Comparison of ENCODE assay signal across 8 cellular contexts in genomic region chr11:72079776-72080325, GRCh38. TPM values are rescaled to one million over a fixed set of nuclear protein-coding genes. Genes with fewer than 3 reads are reported as not detected.
DNase-seq lines count a peak whose midpoint lies in the region; ATAC-seq, FAIRE-seq and TF ChIP-seq lines count a peak whose summit lies in the region.

No MANE protein-coding gene starts in this region.

- H3K4me2 ChIP-seq in Karpas-422 (ENCODE audit: low read depth, low read length, poor library complexity, severe bottlenecking) (peak overlapping the region; percentile 97), GM12878 (ENCODE audit: control insufficient read depth, insufficient read depth) (peak overlapping the region; percentile 46; the same call in 1 of the 2 replicates)

- H3K4me3 ChIP-seq in Karpas-422 (ENCODE audit: low read length): peak overlapping the region; percentile 96
- H3K4me3 ChIP-seq in GM12878: peak overlapping the region; percentile 77
- H3K4me3 ChIP-seq in kidney epithelial cell (ENCODE audit: low read depth, low read length): peak overlapping the region; percentile 89
- peak overlapping the region; percentile 74 to 88 (median 82) for H3K4me3 ChIP-seq in subcutaneous abdominal adipose tissue (ENCODE audit: low read depth in 1 of 5, low read length in 5 of 5)

- ATAC-seq in GM12878: peak; percentile 6
- no peak for ATAC-seq in HG02840 (IDR thresholded peaks at IDR 0.05; ENCODE audit: low FRiP score, unreplicated experiment)

- no peaks in the 10 kb centered on the region for H3K9me2 ChIP-seq in Karpas-422 (replicated peaks; ENCODE audit: insufficient read depth, low read length)

- no peak for TF ChIP-seq POLR2A in GM12878 (IDR thresholded peaks at IDR 0.05; ENCODE audit: low read depth, low read length)
- no peak for TF ChIP-seq POLR2A in H54 (IDR thresholded peaks at IDR 0.05; ENCODE audit: low read depth, low read length)

- H2AFZ ChIP-seq in Karpas-422 (ENCODE audit: low read length) (peak overlapping the region; percentile 45; the same call in 1 of the 2 replicates), GM12878 (ENCODE audit: control insufficient read depth, low read depth, low read length) (peak overlapping the region; percentile 90)

- in situ Hi-C loops in GM12878 (cut with MboI): no loop called here

- under 1% methylated on average over 14 of the region's 16 CpGs for WGBS in GM12878 (ENCODE audit: insufficient coverage, insufficient replicate concordance, low lambda C conversion rate, missing lambda C conversion rate)

- no peak for TF ChIP-seq EP300 in GM12878 (IDR thresholded peaks at IDR 0.05; ENCODE audit: borderline replicate concordance in 1 of 2, control insufficient read depth in 1 of 2, low read depth in 2 of 2, low read length in 2 of 2)

- H3K27me3 ChIP-seq in Karpas-422 (ENCODE audit: low read length) (no peaks in the 10 kb centered on the region), GM12878 (replicated peaks in 1 of 2; ENCODE audit: control insufficient read depth in 2 of 2, insufficient read depth in 2 of 2, low read length in 1 of 2) (no peaks in the 10 kb centered on the region), kidney epithelial cell (ENCODE audit: control insufficient read depth, insufficient read depth, low read length) (no peaks in the 10 kb centered on the region), subcutaneous abdominal adipose tissue (ENCODE audit: control insufficient read depth in 5 of 5, insufficient read depth in 4 of 5, low read length in 5 of 5) (no peaks in the 10 kb centered on the region)

- RAD21 ChIA-PET in GM12878 (lab: Charles Lee; ENCODE audit: unreplicated experiment): no interaction called here

- POLR2A ChIA-PET in GM12878 (lab: Charles Lee): interaction anchor here (0.6 to 1.4 kb wide), 3 partner anchors 36 to 97 kb away, joined by 3 to 4 read pairs (median 3); no protein-coding TSS in a partner anchor

- FAIRE-seq in GM12878 (lab: Jason Lieb, UNC): no peak
- no peak for FAIRE-seq in H54 (lab: Jason Lieb, UNC)

- H3K4me1 ChIP-seq in Karpas-422 (ENCODE audit: low read length) (peaks cover 27% of the 10 kb centered on the region), GM12878 (ENCODE audit: control insufficient read depth, insufficient read depth, low read length) (peaks cover 16% of the 10 kb centered on the region), subcutaneous abdominal adipose tissue (ENCODE audit: control insufficient read depth in 5 of 5, insufficient read depth in 5 of 5, low read length in 5 of 5) (peaks cover 0 to 27% (median 19%) of the 10 kb centered on the region in 5 donors)

- TF ChIP-seq RAD21 in GM12878 (IDR thresholded peaks at IDR 0.05; ENCODE audit: insufficient read depth, low read depth, low read length): no peak

- peaks cover 17% of the 10 kb centered on the region; the same call in 1 of the 2 replicates for H4K20me1 ChIP-seq in Karpas-422 (ENCODE audit: insufficient read depth, low read depth, low read length)
- H4K20me1 ChIP-seq in GM12878 (ENCODE audit: control insufficient read depth, insufficient read depth): no peaks in the 10 kb centered on the region

- SMC1A ChIA-PET in GM12878 (lab: Charles Lee; ENCODE audit: uncharacterized antibody, unreplicated experiment): interaction anchor here (0.6 kb wide), 1 partner anchor 40 kb away, joined by 3 read pairs; no protein-coding TSS in a partner anchor

- H3K36me3 ChIP-seq in Karpas-422 (ENCODE audit: insufficient read depth, low read length) (no peaks in the 10 kb centered on the region), GM12878 (ENCODE audit: control insufficient read depth in 2 of 2, insufficient read depth in 2 of 2, low read length in 1 of 2) (0 out of 4 replicates have a peak, but pooled peaks cover 0 to 2% of the 10 kb centered on the region in 2 experiments), kidney epithelial cell (ENCODE audit: control insufficient read depth, insufficient read depth, low read length) (no peaks in the 10 kb centered on the region), subcutaneous abdominal adipose tissue (ENCODE audit: control insufficient read depth in 5 of 5, insufficient read depth in 5 of 5, low read length in 5 of 5) (no peaks in the 10 kb centered on the region)

- no peaks in the 10 kb centered on the region for H3K9me3 ChIP-seq in Karpas-422 (ENCODE audit: low read length)
- no peaks in the 10 kb centered on the region for H3K9me3 ChIP-seq in GM12878 (replicated peaks; ENCODE audit: control insufficient read depth, insufficient read depth, low read length)
- no peaks in the 10 kb centered on the region for H3K9me3 ChIP-seq in subcutaneous abdominal adipose tissue (ENCODE audit: control insufficient read depth in 5 of 5, low read length in 5 of 5)

- DNase-seq in DMS79 (lab: John Stamatoyannopoulos, UW) (peak; percentile 87), Karpas-422 (no peak), GM12878 (ENCODE audit: low read depth, low spot score) (no peak), kidney epithelial cell (ENCODE audit: low read depth) (no peak), GM19240 (ENCODE audit: insufficient read length, low spot score) (no peak), H54 (ENCODE audit: insufficient read length, low spot score) (no peak)

- peak overlapping the region; percentile 44 for H3K27ac ChIP-seq in Karpas-422 (ENCODE audit: low read length)
- peak overlapping the region; percentile 78 for H3K27ac ChIP-seq in GM12878 (ENCODE audit: control insufficient read depth, insufficient read depth)
- H3K27ac ChIP-seq in subcutaneous abdominal adipose tissue (ENCODE audit: low read depth, low read length): peak overlapping the region; percentile 92

- H3K9ac ChIP-seq in Karpas-422 (ENCODE audit: low read length) (peak overlapping the region; percentile 74), GM12878 (ENCODE audit: control insufficient read depth, insufficient read depth, low read length) (peak overlapping the region; percentile 72), subcutaneous abdominal adipose tissue (ENCODE audit: low read length in 5 of 5) (peak overlapping the region in 4 of 5 donors; percentile 50 to 93 (median 90))

- CTCF ChIA-PET in GM12878 (lab: Yijun Ruan, JAX): interaction anchor here (2.9 kb wide), 1 partner anchor 11 kb away, joined by 21 read pairs; no protein-coding TSS in a partner anchor

- TF ChIP-seq CTCF in GM12878 (IDR thresholded peaks at IDR 0.05 in 2 of 3, conservative IDR thresholded peaks at IDR 0.05 in 1 of 3; ENCODE audit: control insufficient read depth in 2 of 3, extremely low read depth in 1 of 3, insufficient read depth in 1 of 3, low read depth in 3 of 3, low read length in 3 of 3): no peak
- no peak for TF ChIP-seq CTCF in kidney epithelial cell (IDR thresholded peaks at IDR 0.05; ENCODE audit: insufficient read depth, low read length, poor library complexity, severe bottlenecking)

- no TSS peak for BruUV-seq in GM12878 (replicated peaks; lab: Mats Ljungman, UMichigan)

- intact Hi-C loops in GM12878 (cut with micrococcal nuclease; ENCODE audit: unreplicated experiment): loop anchor here (1.0 to 2.0 kb wide), 2 partner anchors 23 to 39 kb away; partner anchors contain the start of gene LAMTOR1

- H3K79me2 ChIP-seq in Karpas-422 (ENCODE audit: low read length) (peaks cover 41% of the 10 kb centered on the region), GM12878 (ENCODE audit: control insufficient read depth, insufficient read depth, low read length) (peaks cover 47% of the 10 kb centered on the region)

RNA-seq across cellular contexts. Expression of gene NUMA1, which starts 0.5 kb away (rescaled TPM):
- total RNA-seq in Karpas-422 (2014; rRNA removed; shearing (Covaris generic); ENCODE audit: low replicate concordance): 29.0 and 45.3 TPM in 2 replicates
- 241 and 261 TPM in 2 replicates for total RNA-seq in GM12878 (2013; cell fraction: nucleolus; rRNA removed)
- total RNA-seq in GM12878 (2014; rRNA removed) (82.3 and 88.1 TPM in 2 replicates), GM12878 (2014; rRNA removed; fragmentation: Illumina TruSeq; extraction: Trizol) (44.3 TPM in 2 replicates), GM12878 (2021) (102 and 111 TPM in 2 replicates), kidney epithelial cell (144 and 157 TPM in 2 replicates)
- polyA plus RNA-seq in GM12878 (2011; ENCODE audit: low read depth): 53.5 TPM
- polyA plus RNA-seq in GM12878 (2011; rRNA removed) (32.7 and 61.5 TPM in 2 replicates), GM12878 (2014; fragmentation: Illumina TruSeq; extraction: Trizol) (36.7 and 60.6 TPM in 2 replicates), GM12878 (2014; fragmentation: Nextera tagmentation; extraction: Ambion mirVana) (1 to 10 TPM; 5.5 to 7.1 TPM), GM12878 (2014; rRNA removed) (77.3 and 84.6 TPM in 2 replicates), GM12878 (2016; fragmentation: Nextera tagmentation; extraction: Ambion mirVana) (10 to 100 TPM; 58.1 to 63.5 TPM)
- 69.4 and 72.3 TPM in 2 replicates for polyA plus RNA-seq in GM12878 (2011; cell fraction: cytosol; rRNA removed)
- polyA plus RNA-seq in GM12878 (2011; cell fraction: nucleus; rRNA removed): 236 and 254 TPM in 2 replicates
- polyA plus RNA-seq in GM12878 (2012): 95.7 and 106 TPM in 2 replicates
- polyA minus RNA-seq in GM12878 (2011; rRNA and poly(A)+ RNA removed): 115 and 125 TPM in 2 replicates
- 46.7 and 48.0 TPM in 2 replicates for polyA minus RNA-seq in GM12878 (2011; cell fraction: cytosol; rRNA and poly(A)+ RNA removed)
- 90.7 and 135 TPM in 2 replicates for polyA minus RNA-seq in GM12878 (2011; cell fraction: nucleus; rRNA and poly(A)+ RNA removed)

RNA-seq across cellular contexts. Expression of gene LRRC51, which starts 0.8 kb away (rescaled TPM):
- 2.3 and 4.6 TPM in 2 replicates for total RNA-seq in Karpas-422 (2014; rRNA removed; shearing (Covaris generic); ENCODE audit: low replicate concordance)
- 1.3 and 1.4 TPM in 2 replicates for total RNA-seq in GM12878 (2013; cell fraction: nucleolus; rRNA removed)
- total RNA-seq in GM12878 (2014; rRNA removed) (4.0 and 5.6 TPM in 2 replicates), GM12878 (2014; rRNA removed; fragmentation: Illumina TruSeq; extraction: Trizol) (4.1 and 4.7 TPM in 2 replicates), GM12878 (2021) (2.6 and 5.5 TPM in 2 replicates), kidney epithelial cell (5.7 and 7.3 TPM in 2 replicates)
- 2.8 TPM for polyA plus RNA-seq in GM12878 (2011; ENCODE audit: low read depth)
- polyA plus RNA-seq in GM12878 (2011; rRNA removed) (6.1 and 8.6 TPM in 2 replicates), GM12878 (2014; fragmentation: Illumina TruSeq; extraction: Trizol) (6.4 and 11.7 TPM in 2 replicates), GM12878 (2014; fragmentation: Nextera tagmentation; extraction: Ambion mirVana) (1 to 10 TPM; 4.7 to 6.2 TPM), GM12878 (2014; rRNA removed) (7.5 and 7.8 TPM in 2 replicates), GM12878 (2016; fragmentation: Nextera tagmentation; extraction: Ambion mirVana) (1 to 10 TPM; 3.1 to 6.1 TPM)
- 7.7 and 9.9 TPM in 2 replicates for polyA plus RNA-seq in GM12878 (2011; cell fraction: cytosol; rRNA removed)
- polyA plus RNA-seq in GM12878 (2011; cell fraction: nucleus; rRNA removed): 3.6 and 5.0 TPM in 2 replicates
- polyA plus RNA-seq in GM12878 (2012): 3.6 and 7.1 TPM in 2 replicates
- polyA minus RNA-seq in GM12878 (2011; rRNA and poly(A)+ RNA removed): 8.6 and 10.5 TPM in 2 replicates
- polyA minus RNA-seq in GM12878 (2011; cell fraction: cytosol; rRNA and poly(A)+ RNA removed): 1.6 and 6.0 TPM in 2 replicates
- 0.73 and 1.4 TPM in 2 replicates for polyA minus RNA-seq in GM12878 (2011; cell fraction: nucleus; rRNA and poly(A)+ RNA removed)

RNA-seq across cellular contexts. Expression of gene LAMTOR1, which starts 23.2 kb away (rescaled TPM):
- 96.5 and 102 TPM in 2 replicates for total RNA-seq in Karpas-422 (2014; rRNA removed; shearing (Covaris generic); ENCODE audit: low replicate concordance)
- 30.6 and 35.0 TPM in 2 replicates for total RNA-seq in GM12878 (2013; cell fraction: nucleolus; rRNA removed)
- total RNA-seq in GM12878 (2014; rRNA removed): 112 and 127 TPM in 2 replicates
- 59.8 and 66.5 TPM in 2 replicates for total RNA-seq in GM12878 (2014; rRNA removed; fragmentation: Illumina TruSeq; extraction: Trizol)
- total RNA-seq in GM12878 (2021): 80.8 and 82.1 TPM in 2 replicates
- polyA plus RNA-seq in GM12878 (2011; ENCODE audit: low read depth): 57.1 TPM
- 45.8 and 58.8 TPM in 2 replicates for polyA plus RNA-seq in GM12878 (2011; rRNA removed)
- 99.0 and 108 TPM in 2 replicates for polyA plus RNA-seq in GM12878 (2011; cell fraction: cytosol; rRNA removed)
- 65.8 and 80.4 TPM in 2 replicates for polyA plus RNA-seq in GM12878 (2011; cell fraction: nucleus; rRNA removed)
- polyA plus RNA-seq in GM12878 (2012): 71.6 and 72.6 TPM in 2 replicates
- polyA plus RNA-seq in GM12878 (2014; fragmentation: Illumina TruSeq; extraction: Trizol): 75.6 and 94.4 TPM in 2 replicates
- 100 to 1,000 TPM in 1 of 2 experiments, 10 to 100 TPM in 1; 85.1 to 126 TPM for polyA plus RNA-seq in GM12878 (2014; fragmentation: Nextera tagmentation; extraction: Ambion mirVana)
- 126 and 128 TPM in 2 replicates for polyA plus RNA-seq in GM12878 (2014; rRNA removed)
- 100 to 1,000 TPM; 139 to 141 TPM for polyA plus RNA-seq in GM12878 (2016; fragmentation: Nextera tagmentation; extraction: Ambion mirVana)
- 99.0 and 105 TPM in 2 replicates for polyA minus RNA-seq in GM12878 (2011; rRNA and poly(A)+ RNA removed)
- polyA minus RNA-seq in GM12878 (2011; cell fraction: cytosol; rRNA and poly(A)+ RNA removed): 45.6 and 60.0 TPM in 2 replicates
- polyA minus RNA-seq in GM12878 (2011; cell fraction: nucleus; rRNA and poly(A)+ RNA removed): 33.1 and 62.5 TPM in 2 replicates
- 201 and 207 TPM in 2 replicates for total RNA-seq in kidney epithelial cell

RNA-seq across cellular contexts. Expression of gene TOMT, which starts 25.9 kb away (rescaled TPM):
- total RNA-seq in Karpas-422 (2014; rRNA removed; shearing (Covaris generic); ENCODE audit: low replicate concordance): 0.26 TPM in 1 of 2 replicates, not detected in the other
- not detected in 2 replicates for total RNA-seq in GM12878 (2013; cell fraction: nucleolus; rRNA removed)
- total RNA-seq in GM12878 (2014; rRNA removed): not detected in 2 replicates
- total RNA-seq in GM12878 (2014; rRNA removed; fragmentation: Illumina TruSeq; extraction: Trizol): not detected in 2 replicates
- total RNA-seq in GM12878 (2021): not detected in 2 replicates
- polyA plus RNA-seq in GM12878 (2011; ENCODE audit: low read depth): not detected
- not detected in 2 replicates for polyA plus RNA-seq in GM12878 (2011; rRNA removed)
- not detected in 2 replicates for polyA plus RNA-seq in GM12878 (2011; cell fraction: cytosol; rRNA removed)
- polyA plus RNA-seq in GM12878 (2011; cell fraction: nucleus; rRNA removed): not detected in 2 replicates
- polyA plus RNA-seq in GM12878 (2012): not detected in 2 replicates
- polyA plus RNA-seq in GM12878 (2014; fragmentation: Illumina TruSeq; extraction: Trizol): not detected in 2 replicates
- not detected for polyA plus RNA-seq in GM12878 (2014; fragmentation: Nextera tagmentation; extraction: Ambion mirVana)
- not detected in 2 replicates for polyA plus RNA-seq in GM12878 (2014; rRNA removed)
- polyA plus RNA-seq in GM12878 (2016; fragmentation: Nextera tagmentation; extraction: Ambion mirVana): not detected
- not detected in 2 replicates for polyA minus RNA-seq in GM12878 (2011; rRNA and poly(A)+ RNA removed)
- not detected in 2 replicates for polyA minus RNA-seq in GM12878 (2011; cell fraction: cytosol; rRNA and poly(A)+ RNA removed)
- not detected in 2 replicates for polyA minus RNA-seq in GM12878 (2011; cell fraction: nucleus; rRNA and poly(A)+ RNA removed)
- not detected in 2 replicates for total RNA-seq in kidney epithelial cell

RNA-seq across cellular contexts. Expression of gene ANAPC15, which starts 32.6 kb away (rescaled TPM):
- total RNA-seq in Karpas-422 (2014; rRNA removed; shearing (Covaris generic); ENCODE audit: low replicate concordance): 37.4 and 40.9 TPM in 2 replicates
- total RNA-seq in GM12878 (2013; cell fraction: nucleolus; rRNA removed): 7.3 and 14.1 TPM in 2 replicates
- 78.0 and 83.4 TPM in 2 replicates for total RNA-seq in GM12878 (2014; rRNA removed)
- total RNA-seq in GM12878 (2014; rRNA removed; fragmentation: Illumina TruSeq; extraction: Trizol): 88.3 and 88.6 TPM in 2 replicates
- 81.0 and 85.6 TPM in 2 replicates for total RNA-seq in GM12878 (2021)
- polyA plus RNA-seq in GM12878 (2011; ENCODE audit: low read depth): 72.9 TPM
- polyA plus RNA-seq in GM12878 (2011; rRNA removed): 84.6 and 99.6 TPM in 2 replicates
- 86.3 and 97.5 TPM in 2 replicates for polyA plus RNA-seq in GM12878 (2011; cell fraction: cytosol; rRNA removed)
- polyA plus RNA-seq in GM12878 (2011; cell fraction: nucleus; rRNA removed): 52.6 and 65.7 TPM in 2 replicates
- 66.1 and 85.8 TPM in 2 replicates for polyA plus RNA-seq in GM12878 (2012)
- polyA plus RNA-seq in GM12878 (2014; fragmentation: Illumina TruSeq; extraction: Trizol): 91.9 and 118 TPM in 2 replicates
- 100 to 1,000 TPM; 230 to 372 TPM for polyA plus RNA-seq in GM12878 (2014; fragmentation: Nextera tagmentation; extraction: Ambion mirVana)
- 84.3 and 86.0 TPM in 2 replicates for polyA plus RNA-seq in GM12878 (2014; rRNA removed)
- polyA plus RNA-seq in GM12878 (2016; fragmentation: Nextera tagmentation; extraction: Ambion mirVana): 100 to 1,000 TPM; 126 to 141 TPM
- 49.0 and 65.4 TPM in 2 replicates for polyA minus RNA-seq in GM12878 (2011; rRNA and poly(A)+ RNA removed)
- polyA minus RNA-seq in GM12878 (2011; cell fraction: cytosol; rRNA and poly(A)+ RNA removed): 10.2 and 12.1 TPM in 2 replicates
- polyA minus RNA-seq in GM12878 (2011; cell fraction: nucleus; rRNA and poly(A)+ RNA removed): 13.3 and 19.8 TPM in 2 replicates
- total RNA-seq in kidney epithelial cell: 31.7 and 31.8 TPM in 2 replicates
